In genomic region chr17:3984719-3985444, GRCh38 we compare ENCODE assay signal across 14 cellular contexts. TPM values are rescaled to one million over a fixed set of nuclear protein-coding genes. Genes with fewer than 3 reads are reported as not detected.
A peak's percentile ranks its signal among the peaks of the same experiment; 100 is the strongest.
DNase-seq lines count a peak whose midpoint lies in the region; ATAC-seq, FAIRE-seq and TF ChIP-seq lines count a peak whose summit lies in the region.
"Had no signal": no experiment of that assay in that cellular context is flagged by ENCODE, and none has a peak within 500 bp of the region (broad histone marks: within the 10 kb centered on the region; RNA-seq: fewer than 3 reads in every experiment).

No MANE protein-coding gene starts in this region.

- no peaks in the 10 kb centered on the region for H3K9me3 ChIP-seq in GM12878 (replicated peaks; ENCODE audit: control insufficient read depth, insufficient read depth, low read length)
- no peaks in the 10 kb centered on the region for H3K9me3 ChIP-seq in upper lobe of right lung
- no peaks in the 10 kb centered on the region for H3K9me3 ChIP-seq in gastrocnemius medialis
- H3K9me3 ChIP-seq: Caco-2, HAP-1, SJCRH30 had no signal

- FAIRE-seq in GM12878 (lab: Jason Lieb, UNC) = no peak
- FAIRE-seq: HTR-8/SVneo had no signal

- H3K36me3 ChIP-seq in GM12878 (ENCODE audit: control insufficient read depth in 2 of 2, insufficient read depth in 2 of 2, low read length in 1 of 2) (no peaks in the 10 kb centered on the region), upper lobe of right lung (no peaks in the 10 kb centered on the region), gastrocnemius medialis (no peaks in the 10 kb centered on the region)
- H3K36me3 ChIP-seq: HAP-1, SJCRH30 had no signal

- no TSS peak for BruUV-seq in GM12878 (replicated peaks; lab: Mats Ljungman, UMichigan)

- POLR2A ChIA-PET in GM12878 (lab: Charles Lee) = no interaction called here

- peak; percentile 5 for DNase-seq in Right ventricle myocardium inferior (ENCODE audit: missing footprints)
- DNase-seq in Right ventricle myocardium superior = no peak
- no peak for DNase-seq in GM12878 (ENCODE audit: low read depth, low spot score)
- DNase-seq in islet precursor cell = peak; percentile 39
- peak; percentile 16 for DNase-seq in upper lobe of right lung
- no peak for DNase-seq in stimulated activated CD4-positive, alpha-beta T cell treated with anti-CD3 and anti-CD28 coated beads, Interleukin-2, amount 100 ng/mL, for 48 hours
- no peak for DNase-seq in gastrocnemius medialis
- no peak for DNase-seq in activated naive CD4-positive, alpha-beta T cell treated with anti-CD3 and anti-CD28 coated beads, Interleukin-2, amount 50 U/mL, for 72 hours (ENCODE audit: low spot score in 2 of 2)
- DNase-seq: Caco-2, NCI-H187 treated with DMSO at 0.1 percent for 48 hours, NCI-H446 had no signal

- RAD21 ChIA-PET in GM12878 (lab: Charles Lee; ENCODE audit: unreplicated experiment) = no interaction called here

- no peak overlapping the region for H3K4me2 ChIP-seq in GM12878 (ENCODE audit: control insufficient read depth, insufficient read depth)

- H2AFZ ChIP-seq in GM12878 (ENCODE audit: control insufficient read depth, low read depth, low read length) = no peak overlapping the region

- no peak overlapping the region for H3K27ac Mint-ChIP-seq in activated naive CD4-positive, alpha-beta T cell treated with anti-CD3 and anti-CD28 coated beads, Interleukin-2, amount 50 U/mL, for 72 hours

- H3K4me1 ChIP-seq in GM12878 (ENCODE audit: control insufficient read depth, insufficient read depth, low read length) (peaks cover 12% of the 10 kb centered on the region), upper lobe of right lung (peaks cover 10% of the 10 kb centered on the region), gastrocnemius medialis (no peaks in the 10 kb centered on the region)
- H3K4me1 ChIP-seq: Caco-2, HAP-1, SJCRH30 had no signal

- no peak overlapping the region for H3K27ac ChIP-seq in GM12878 (ENCODE audit: control insufficient read depth, insufficient read depth)
- no peak overlapping the region for H3K27ac ChIP-seq in upper lobe of right lung
- no peak overlapping the region for H3K27ac ChIP-seq in gastrocnemius medialis
- H3K27ac ChIP-seq: SJCRH30 had no signal

- 94% methylated on average over 8 of the region's 25 CpGs for WGBS in GM12878 (ENCODE audit: insufficient coverage, insufficient replicate concordance, low lambda C conversion rate, missing lambda C conversion rate)

- in situ Hi-C loops in GM12878 (cut with MboI) = no loop called here
- in situ Hi-C loops in gastrocnemius medialis (cut with MboI; ENCODE audit: low sequenced_read_pairs in 4 of 4) = no loop called here

- CTCF ChIA-PET in GM12878 (lab: Yijun Ruan, JAX) = no interaction called here

- H3K27me3 ChIP-seq in GM12878 (replicated peaks in 1 of 2; ENCODE audit: control insufficient read depth in 2 of 2, insufficient read depth in 2 of 2, low read length in 1 of 2) (no peaks in the 10 kb centered on the region), upper lobe of right lung (no peaks in the 10 kb centered on the region), gastrocnemius medialis (peaks cover 0 to 2% (median 0%) of the 10 kb centered on the region in 3 donors)
- H3K27me3 ChIP-seq: SJCRH30 had no signal

- no peak for TF ChIP-seq EP300 in GM12878 (IDR thresholded peaks at IDR 0.05; ENCODE audit: borderline replicate concordance in 1 of 2, control insufficient read depth in 1 of 2, low read depth in 2 of 2, low read length in 2 of 2)

- intact Hi-C loops in Right ventricle myocardium inferior (cut with DNase I) = no loop called here
- intact Hi-C loops in Right ventricle myocardium superior (cut with DNase I) = no loop called here
- intact Hi-C loops in GM12878 (cut with micrococcal nuclease; ENCODE audit: unreplicated experiment) = no loop called here
- intact Hi-C loops in upper lobe of right lung (cut with DNase I) = no loop called here
- intact Hi-C loops in gastrocnemius medialis (cut with DNase I; ENCODE audit: low total_unique reads) = no loop called here

- ATAC-seq in Right ventricle myocardium inferior = no peak
- ATAC-seq in Right ventricle myocardium superior (ENCODE audit: poor library complexity) = no peak
- no peak for ATAC-seq in GM12878
- ATAC-seq in upper lobe of right lung = no peak
- no peak for ATAC-seq in gastrocnemius medialis
- ATAC-seq in activated naive CD4-positive, alpha-beta T cell treated with anti-CD3 and anti-CD28 coated beads, Interleukin-2, amount 50 U/mL, for 72 hours = no peak

- no peak for TF ChIP-seq RAD21 in GM12878 (IDR thresholded peaks at IDR 0.05; ENCODE audit: insufficient read depth, low read depth, low read length)

- H3K4me3 ChIP-seq in GM12878 (no peak overlapping the region), upper lobe of right lung (no peak overlapping the region), gastrocnemius medialis (no peak overlapping the region)
- H3K4me3 ChIP-seq: HAP-1, SJCRH30 had no signal

- H4K20me1 ChIP-seq in GM12878 (ENCODE audit: control insufficient read depth, insufficient read depth) = no peaks in the 10 kb centered on the region

- TF ChIP-seq CTCF in GM12878 (IDR thresholded peaks at IDR 0.05 in 2 of 3, conservative IDR thresholded peaks at IDR 0.05 in 1 of 3; ENCODE audit: control insufficient read depth in 2 of 3, extremely low read depth in 1 of 3, insufficient read depth in 1 of 3, low read depth in 3 of 3, low read length in 3 of 3) (no peak), upper lobe of right lung (IDR thresholded peaks at IDR 0.05) (no peak), gastrocnemius medialis (IDR thresholded peaks at IDR 0.05 in 4 of 5, conservative IDR thresholded peaks at IDR 0.05 in 1 of 5) (no peak)

- H3K36me3 Mint-ChIP-seq in activated naive CD4-positive, alpha-beta T cell treated with anti-CD3 and anti-CD28 coated beads, Interleukin-2, amount 50 U/mL, for 72 hours = no peaks in the 10 kb centered on the region

- TF ChIP-seq POLR2A in GM12878 (IDR thresholded peaks at IDR 0.05; ENCODE audit: low read depth, low read length) (no peak), gastrocnemius medialis (IDR thresholded peaks at IDR 0.05) (no peak)

- SMC1A ChIA-PET in GM12878 (lab: Charles Lee; ENCODE audit: uncharacterized antibody, unreplicated experiment) = no interaction called here

- no peak overlapping the region for H3K9ac ChIP-seq in GM12878 (ENCODE audit: control insufficient read depth, insufficient read depth, low read length)

- no peaks in the 10 kb centered on the region for H3K9me3 Mint-ChIP-seq in activated naive CD4-positive, alpha-beta T cell treated with anti-CD3 and anti-CD28 coated beads, Interleukin-2, amount 50 U/mL, for 72 hours

- no peaks in the 10 kb centered on the region for H3K79me2 ChIP-seq in GM12878 (ENCODE audit: control insufficient read depth, insufficient read depth, low read length)

TF ChIP-seq in GM12878, 131 proteins besides CTCF, POLR2A, EP300 and RAD21 (continues in another document):
- TF ChIP-seq TCF3 (IDR thresholded peaks at IDR 0.05; ENCODE audit: borderline replicate concordance, insufficient read depth, low read depth, low read length) (0 out of 2 replicates have a peak, but pooled peaks have one; percentile 63), GATAD2B (conservative IDR thresholded peaks at IDR 0.05; ENCODE audit: low read depth) (no peak), BCL3 (IDR thresholded peaks at IDR 0.05; ENCODE audit: borderline replicate concordance, insufficient read depth, low read depth, low read length, poor library complexity, severe bottlenecking) (peak; percentile 90), RELB (IDR thresholded peaks at IDR 0.05; ENCODE audit: low read depth) (no peak)

RNA-seq across cellular contexts. Expression of gene ATP2A3, which starts 20.6 kb away (rescaled TPM):
- 7.7 TPM for total RNA-seq in Right ventricle myocardium inferior
- 6.0 TPM for total RNA-seq in Right ventricle myocardium superior
- 101 and 113 TPM in 2 replicates for total RNA-seq in GM12878 (2013; cell fraction: nucleolus; rRNA removed)
- total RNA-seq in GM12878 (2014; rRNA removed) = 42.3 and 48.7 TPM in 2 replicates
- 15.7 and 20.1 TPM in 2 replicates for total RNA-seq in GM12878 (2014; rRNA removed; fragmentation: Illumina TruSeq; extraction: Trizol)
- 91.7 and 99.2 TPM in 2 replicates for total RNA-seq in GM12878 (2021)
- polyA plus RNA-seq in GM12878 (2011; ENCODE audit: low read depth) = 24.6 TPM
- polyA plus RNA-seq in GM12878 (2011; rRNA removed) = 11.9 and 27.0 TPM in 2 replicates
- polyA plus RNA-seq in GM12878 (2011; cell fraction: cytosol; rRNA removed) = 33.7 and 42.7 TPM in 2 replicates
- 110 and 156 TPM in 2 replicates for polyA plus RNA-seq in GM12878 (2011; cell fraction: nucleus; rRNA removed)
- 53.3 and 60.4 TPM in 2 replicates for polyA plus RNA-seq in GM12878 (2012)
- 11.6 and 26.5 TPM in 2 replicates for polyA plus RNA-seq in GM12878 (2014; fragmentation: Illumina TruSeq; extraction: Trizol)
- polyA plus RNA-seq in GM12878 (2014; fragmentation: Nextera tagmentation; extraction: Ambion mirVana) = 1 to 10 TPM; 1.0 to 3.0 TPM
- polyA plus RNA-seq in GM12878 (2014; rRNA removed) = 66.4 and 78.9 TPM in 2 replicates
- 10 to 100 TPM; 61.1 to 62.8 TPM for polyA plus RNA-seq in GM12878 (2016; fragmentation: Nextera tagmentation; extraction: Ambion mirVana)
- 33.0 and 50.5 TPM in 2 replicates for polyA minus RNA-seq in GM12878 (2011; rRNA and poly(A)+ RNA removed)
- polyA minus RNA-seq in GM12878 (2011; cell fraction: cytosol; rRNA and poly(A)+ RNA removed) = 22.2 and 24.8 TPM in 2 replicates
- 32.2 and 63.0 TPM in 2 replicates for polyA minus RNA-seq in GM12878 (2011; cell fraction: nucleus; rRNA and poly(A)+ RNA removed)
- 44.4 TPM for total RNA-seq in upper lobe of right lung
- total RNA-seq in gastrocnemius medialis = 1 to 10 TPM in 2 of 4 donors, under 1 TPM in 2; 0.89 to 1.4 (median 0.98) TPM
- total RNA-seq in activated naive CD4-positive, alpha-beta T cell treated with anti-CD3 and anti-CD28 coated beads, Interleukin-2, amount 50 U/mL, for 72 hours = 100 to 1,000 TPM in 1 of 2 donors, 10 to 100 TPM in 1; 83.0 to 110 TPM

Comparison
In these comparisons a context has a peak if more than half of its experiments do, and no peak if none do; other contexts are left out.
1. DNase-seq: peak in Right ventricle myocardium inferior (single experiment), islet precursor cell (single experiment) and upper lobe of right lung (single experiment); none in Right ventricle myocardium superior (single experiment), GM12878 (single experiment), stimulated activated CD4-positive, alpha-beta T cell treated with anti-CD3 and anti-CD28 coated beads, Interleukin-2, amount 100 ng/mL, for 48 hours (0 of 2), gastrocnemius medialis (0 of 2) and activated naive CD4-positive, alpha-beta T cell treated with anti-CD3 and anti-CD28 coated beads, Interleukin-2, amount 50 U/mL, for 72 hours (0 of 2).